8 cellular contexts compared by ENCODE assay signal in genomic region chrX:73562458-73562857, GRCh38. TPM values are rescaled to one million over a fixed set of nuclear protein-coding genes. Genes with fewer than 3 reads are reported as not detected.
DNase-seq lines count a peak whose midpoint lies in the region; TF ChIP-seq lines count a peak whose summit lies in the region.

No MANE protein-coding gene starts in this region.

- H3K4me1 Mint-ChIP-seq in activated naive CD4-positive, alpha-beta T cell treated with anti-CD3 and anti-CD28 coated beads, Interleukin-2, amount 50 U/mL, for 24 hours = peaks cover 30% of the 10 kb centered on the region

- H3K4me3 ChIP-seq in Peyer's patch = peak overlapping the region; percentile 47 to 69 (median 58)
- H3K4me3 ChIP-seq in fibroblast of lung (replicated peaks in 1 of 4; ENCODE audit: control extremely low read depth in 1 of 4, insufficient read depth in 1 of 4, low read depth in 3 of 4, low read length in 4 of 4) = peak overlapping the region; percentile 59 to 92 (median 69)
- H3K4me3 ChIP-seq in rectal smooth muscle tissue (ENCODE audit: low read length) = peak overlapping the region; percentile 80

- H3K4me1 ChIP-seq in Peyer's patch (no peaks in the 10 kb centered on the region), fibroblast of lung (ENCODE audit: control insufficient read depth, extremely low read depth, insufficient read depth, low read length) (no peaks in the 10 kb centered on the region), rectal smooth muscle tissue (ENCODE audit: control insufficient read depth, insufficient read depth, low read length) (no peaks in the 10 kb centered on the region)

- no peaks in the 10 kb centered on the region for H3K27me3 Mint-ChIP-seq in activated naive CD4-positive, alpha-beta T cell treated with anti-CD3 and anti-CD28 coated beads, Interleukin-2, amount 50 U/mL, for 24 hours

- H3K9me3 ChIP-seq in Peyer's patch = no peaks in the 10 kb centered on the region
- H3K9me3 ChIP-seq in fibroblast of lung (ENCODE audit: control insufficient read depth, insufficient read depth, low read depth, low read length) = no peaks in the 10 kb centered on the region

- H3K79me2 ChIP-seq in fibroblast of lung (ENCODE audit: control insufficient read depth, insufficient read depth, low read length) = no peaks in the 10 kb centered on the region

- no peaks in the 10 kb centered on the region for H4K20me1 ChIP-seq in fibroblast of lung (ENCODE audit: control insufficient read depth, extremely low read depth, insufficient read depth, low read length)

- no peak for TF ChIP-seq CTCF in Peyer's patch (IDR thresholded peaks at IDR 0.05)
- no peak for TF ChIP-seq CTCF in fibroblast of lung (conservative IDR thresholded peaks at IDR 0.05 in 1 of 2, IDR thresholded peaks at IDR 0.05 in 1 of 2; ENCODE audit: low read depth in 1 of 2, low read length in 2 of 2)
- no peak for TF ChIP-seq CTCF in GM10266 (IDR thresholded peaks at IDR 0.05; ENCODE audit: control insufficient read depth, insufficient read depth, low read depth, missing control alignments)

- H3K27ac ChIP-seq in Peyer's patch (peak overlapping the region; percentile 75 to 86 (median 80)), fibroblast of lung (ENCODE audit: insufficient read depth, low read length) (peak overlapping the region; percentile 23), rectal smooth muscle tissue (ENCODE audit: low read depth, low read length) (peak overlapping the region; percentile 87)

- peak overlapping the region; percentile 34 for H2AFZ ChIP-seq in fibroblast of lung (ENCODE audit: low read length)

- peak overlapping the region; percentile 89 for H3K4me3 Mint-ChIP-seq in activated naive CD4-positive, alpha-beta T cell treated with anti-CD3 and anti-CD28 coated beads, Interleukin-2, amount 50 U/mL, for 24 hours

- no peak for TF ChIP-seq POLR2A in Peyer's patch (IDR thresholded peaks at IDR 0.05)

- H3K4me2 ChIP-seq in fibroblast of lung (ENCODE audit: extremely low read depth, insufficient read depth, low read length) = peak overlapping the region; percentile 58

- no peaks in the 10 kb centered on the region for H3K36me3 Mint-ChIP-seq in activated naive CD4-positive, alpha-beta T cell treated with anti-CD3 and anti-CD28 coated beads, Interleukin-2, amount 50 U/mL, for 24 hours

- H3K36me3 ChIP-seq in Peyer's patch = no peaks in the 10 kb centered on the region
- H3K36me3 ChIP-seq in fibroblast of lung (ENCODE audit: control insufficient read depth, insufficient read depth, low read length) = no peaks in the 10 kb centered on the region
- H3K36me3 ChIP-seq in rectal smooth muscle tissue (ENCODE audit: control insufficient read depth, insufficient read depth, low read length) = no peaks in the 10 kb centered on the region

- peak overlapping the region; percentile 98 for H3K27ac Mint-ChIP-seq in activated naive CD4-positive, alpha-beta T cell treated with anti-CD3 and anti-CD28 coated beads, Interleukin-2, amount 50 U/mL, for 24 hours

- H3K9me3 Mint-ChIP-seq in activated naive CD4-positive, alpha-beta T cell treated with anti-CD3 and anti-CD28 coated beads, Interleukin-2, amount 50 U/mL, for 24 hours = no peaks in the 10 kb centered on the region

- H3K9ac ChIP-seq in fibroblast of lung (ENCODE audit: insufficient read depth, low read length) = peak overlapping the region; percentile 16
- no peak overlapping the region for H3K9ac ChIP-seq in rectal smooth muscle tissue (ENCODE audit: low read length)

- no peaks in the 10 kb centered on the region for H3K27me3 ChIP-seq in Peyer's patch
- H3K27me3 ChIP-seq in fibroblast of lung (ENCODE audit: control insufficient read depth, insufficient read depth, low read length) = no peaks in the 10 kb centered on the region
- no peaks in the 10 kb centered on the region for H3K27me3 ChIP-seq in rectal smooth muscle tissue (ENCODE audit: control insufficient read depth, insufficient read depth, low read length)

- no peak for DNase-seq in activated naive CD4-positive, alpha-beta T cell treated with Interleukin-2 at 50 U/mL for 16 hours
- DNase-seq in Peyer's patch (no peak), fibroblast of lung (ENCODE audit: low read depth in 2 of 2) (peak in 1 of 2 donors; percentile 8), GM10266 (ENCODE audit: extremely low spot score) (no peak), NK-92 (lab: John Stamatoyannopoulos, UW; ENCODE audit: unreplicated experiment) (no peak), middle frontal gyrus (ENCODE audit: extremely low spot score, low spot score) (no peak)

RNA-seq across cellular contexts. Expression of gene CHIC1, which starts 0.5 kb away (rescaled TPM):
- total RNA-seq in Peyer's patch (10 to 100 TPM in 1 of 4 donors, 1 to 10 TPM in 3; 5.0 to 14.5 (median 7.5) TPM), fibroblast of lung (7.2 and 9.1 TPM in 2 replicates)
- polyA plus RNA-seq in fibroblast of lung = 8.6 and 11.1 TPM in 2 replicates
- 5.2 and 7.1 TPM in 2 replicates for polyA plus RNA-seq in fibroblast of lung (2012)
- polyA minus RNA-seq in fibroblast of lung (ENCODE audit: low replicate concordance) = 0.15 and 0.55 TPM in 2 replicates

Comparison
In these comparisons a context has a peak if more than half of its experiments do, and no peak if none do; other contexts are left out.
1. H3K27ac ChIP-seq: peak in every context shown above with its lines; median percentile 87 in rectal smooth muscle tissue; 80 in Peyer's patch; 23 in fibroblast of lung.